ENCODE assay signal across 8 cellular contexts in the genomic region with DNA sequence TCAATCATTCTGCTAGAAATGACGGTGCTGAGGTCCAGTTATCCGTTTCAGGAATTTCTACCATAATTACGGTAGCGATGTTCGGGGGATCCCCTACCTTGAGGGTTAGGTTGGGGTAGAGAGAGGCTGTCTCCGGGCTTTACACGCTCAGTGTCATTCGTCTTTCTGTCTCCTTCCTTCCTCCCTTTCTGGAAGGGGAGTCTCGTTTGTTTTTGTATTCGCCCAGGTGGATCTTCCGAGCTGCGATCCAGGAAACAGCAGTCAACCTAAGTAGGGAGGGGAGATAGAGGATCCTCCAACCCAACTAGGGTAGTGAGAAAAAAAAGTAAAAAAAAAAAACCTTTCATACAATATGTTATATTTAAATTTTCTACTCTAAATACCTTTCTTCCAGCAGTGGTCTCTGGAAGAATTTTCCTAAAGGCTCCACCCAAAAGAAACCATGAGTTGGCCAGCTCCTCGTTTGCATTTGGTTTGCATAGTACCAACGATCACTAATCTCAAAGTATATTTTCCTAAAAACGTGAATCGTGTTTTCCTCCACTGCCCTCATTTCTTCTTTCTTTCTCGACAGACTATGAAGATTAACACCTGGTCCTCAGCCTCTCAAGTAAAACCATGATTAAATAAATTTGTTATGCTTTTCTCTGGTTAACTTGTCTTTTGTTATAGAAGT. TPM values are rescaled to one million over a fixed set of nuclear protein-coding genes. Genes with fewer than 3 reads are reported as not detected.
A peak's percentile ranks its signal among the peaks of the same experiment; 100 is the strongest.
DNase-seq lines count a peak whose midpoint lies in the region; ATAC-seq and TF ChIP-seq lines count a peak whose summit lies in the region.

No MANE protein-coding gene starts in this region.

- peak overlapping the region; percentile 80 to 93 (median 87) for H3K27ac ChIP-seq in right lobe of liver
- peak overlapping the region; percentile 80 to 93 (median 90) for H3K27ac ChIP-seq in tibial nerve

- peak overlapping the region in 5 of 7 donors; percentile 17 to 73 (median 45) for H3K27ac Mint-ChIP-seq in CD14-positive monocyte

- TF ChIP-seq POLR2A in right lobe of liver (IDR thresholded peaks at IDR 0.05) = no peak
- no peak for TF ChIP-seq POLR2A in tibial nerve (IDR thresholded peaks at IDR 0.05)

- TF ChIP-seq CTCF in CD14-positive monocyte (IDR thresholded peaks at IDR 0.05) (no peak), right lobe of liver (IDR thresholded peaks at IDR 0.05) (no peak), tibial nerve (IDR thresholded peaks at IDR 0.05) (no peak)

- DNase-seq in CD14-positive monocyte (ENCODE audit: low spot score) = no peak
- no peak for DNase-seq in adipocyte (ENCODE audit: low read depth)
- no peak for DNase-seq in right lobe of liver
- DNase-seq in tibial nerve (ENCODE audit: low spot score in 2 of 2) = no peak
- DNase-seq in iPS-NIHi7 (ENCODE audit: extremely low spot score) = no peak
- no peak for DNase-seq in activated effector memory CD4-positive, alpha-beta T cell treated with Interleukin-2 at 50 U/mL for 16 hours

- peaks cover 3 to 9% of the 10 kb centered on the region in 2 donors for H3K36me3 Mint-ChIP-seq in CD14-positive monocyte

- H3K4me3 Mint-ChIP-seq in CD14-positive monocyte = peak overlapping the region; percentile 90 to 98

- H3K27me3 Mint-ChIP-seq in CD14-positive monocyte (ENCODE audit: low read depth in 3 of 3) = peaks cover 28 to 33% (median 31%) of the 10 kb centered on the region in 3 donors

- H3K36me3 ChIP-seq in adipocyte (ENCODE audit: control insufficient read depth, insufficient read depth, low read length, severe bottlenecking) (no peaks in the 10 kb centered on the region), right lobe of liver (no peaks in the 10 kb centered on the region), tibial nerve (no peaks in the 10 kb centered on the region)

- 4% methylated on average over 16 of the region's 17 CpGs for WGBS in right lobe of liver (ENCODE audit: insufficient coverage, low coverage, low lambda C conversion rate, missing lambda C conversion rate)
- 6 to 13% methylated on average over 17 of the region's 17 CpGs for WGBS in tibial nerve, 2 donors

- peak overlapping the region; percentile 83 for H3K4me3 ChIP-seq in adipocyte (ENCODE audit: low read length)
- peak overlapping the region; percentile 74 to 82 (median 81) for H3K4me3 ChIP-seq in right lobe of liver
- H3K4me3 ChIP-seq in tibial nerve = peak overlapping the region; percentile 67 to 87 (median 74)

- H3K4me1 ChIP-seq in adipocyte (ENCODE audit: control insufficient read depth, insufficient read depth, low read length) = peaks cover 17% of the 10 kb centered on the region
- peaks cover 0 to 13% (median 4%) of the 10 kb centered on the region in 4 donors for H3K4me1 ChIP-seq in right lobe of liver
- peaks cover 0 to 39% (median 19%) of the 10 kb centered on the region in 4 donors for H3K4me1 ChIP-seq in tibial nerve

- ATAC-seq in GM19452 (IDR thresholded peaks at IDR 0.05; ENCODE audit: unreplicated experiment) (peak; percentile 34), HG03520 (IDR thresholded peaks at IDR 0.05; ENCODE audit: unreplicated experiment) (peak; percentile 21), right lobe of liver (no peak)

- peaks cover 43% of the 10 kb centered on the region for H3K4me1 Mint-ChIP-seq in CD14-positive monocyte

- no peak for TF ChIP-seq EP300 in tibial nerve (IDR thresholded peaks at IDR 0.05)

- peak overlapping the region; percentile 89 for H3K9ac ChIP-seq in adipocyte (ENCODE audit: low read length)

- intact Hi-C loops in CD14-positive monocyte (cut with micrococcal nuclease) (no loop called here), right lobe of liver (cut with DNase I) (no loop called here)

- H3K27me3 ChIP-seq in adipocyte (replicated peaks; ENCODE audit: control insufficient read depth, insufficient read depth, low read length) (no peaks in the 10 kb centered on the region), right lobe of liver (no peaks in the 10 kb centered on the region), tibial nerve (no peaks in the 10 kb centered on the region)

- peaks cover 0 to 3% (median 0%) of the 10 kb centered on the region in 7 donors for H3K9me3 Mint-ChIP-seq in CD14-positive monocyte

- H3K9me3 ChIP-seq in adipocyte (ENCODE audit: control insufficient read depth, low read length) = no peaks in the 10 kb centered on the region
- no peaks in the 10 kb centered on the region for H3K9me3 ChIP-seq in right lobe of liver
- no peaks in the 10 kb centered on the region for H3K9me3 ChIP-seq in tibial nerve

RNA-seq across cellular contexts. Expression of gene PIK3C2B, which starts 0.6 kb away (rescaled TPM):
- polyA plus RNA-seq in CD14-positive monocyte = under 1 TPM in 1 of 2 donors, not detected in 1; 0.04 TPM
- total RNA-seq in right lobe of liver (10 to 100 TPM in 3 of 6 experiments, 1 to 10 TPM in 3; 7.6 to 18.5 (median 10.1) TPM), tibial nerve (10 to 100 TPM; 18.0 to 67.2 (median 32.5) TPM)

RNA-seq across cellular contexts. Expression of gene MDM4, which starts 21.0 kb away (rescaled TPM):
- polyA plus RNA-seq in CD14-positive monocyte = 10 to 100 TPM in 1 of 2 donors, 1 to 10 TPM in 1; 7.8 to 10.2 TPM
- total RNA-seq in right lobe of liver (10 to 100 TPM; 21.0 to 37.6 (median 25.3) TPM), tibial nerve (100 to 1,000 TPM in 2 of 4 donors, 10 to 100 TPM in 2; 83.0 to 113 (median 101) TPM)

Comparison
In these comparisons a context has a peak if more than half of its experiments do, and no peak if none do; other contexts are left out.
1. ATAC-seq: peak in GM19452 (single experiment) and HG03520 (single experiment); none in right lobe of liver (0 of 4).
2. Peak in every context shown above with its lines, with median percentiles within 50 percentile points of each other: H3K4me3 ChIP-seq.